Comparison of ENCODE assay signal across 10 cellular contexts in genomic region chr17:78862073-78863023, GRCh38. TPM values are rescaled to one million over a fixed set of nuclear protein-coding genes. Genes with fewer than 3 reads are reported as not detected.
DNase-seq lines count a peak whose midpoint lies in the region; ATAC-seq and TF ChIP-seq lines count a peak whose summit lies in the region.
"Had no signal": no experiment of that assay in that cellular context is flagged by ENCODE, and none has a peak within 500 bp of the region (broad histone marks: within the 10 kb centered on the region; RNA-seq: fewer than 3 reads in every experiment).

No MANE protein-coding gene starts in this region.

- H3K9me3 ChIP-seq in stomach = no peaks in the 10 kb centered on the region
- H3K9me3 ChIP-seq in effector memory CD4-positive, alpha-beta T cell (ENCODE audit: control insufficient read depth, low read length) = no peaks in the 10 kb centered on the region

- peaks cover 19% of the 10 kb centered on the region for H3K27me3 Mint-ChIP-seq in HFFc6 (ENCODE audit: insufficient read depth)
- H3K27me3 Mint-ChIP-seq: stimulated activated naive CD8-positive, alpha-beta T cell treated with anti-CD3 and anti-CD28 coated beads, Interleukin-15, Interleukin-2, amounts not matched to agents 100 ng/mL and 50 ng/mL, for 24 hours had no signal

- H3K36me3 ChIP-seq in stomach = peaks cover 0 to 23% (median 12%) of the 10 kb centered on the region in 4 donors
- H3K36me3 ChIP-seq in effector memory CD4-positive, alpha-beta T cell (ENCODE audit: control insufficient read depth, insufficient read depth, low read length) = no peaks in the 10 kb centered on the region

- H3K9me3 Mint-ChIP-seq in HFFc6 = peaks cover 3% of the 10 kb centered on the region; the same call in 1 of the 2 replicates
- H3K9me3 Mint-ChIP-seq: central memory CD8-positive, alpha-beta T cell; stimulated activated naive CD8-positive, alpha-beta T cell treated with anti-CD3 and anti-CD28 coated beads, Interleukin-15, Interleukin-2, amounts not matched to agents 100 ng/mL and 50 ng/mL, for 24 hours had no signal

- peak; percentile 90 for ATAC-seq in left ventricle myocardium superior

- DNase-seq in HFFc6 = peak; percentile 97
- peak; percentile 72 for DNase-seq in left ventricle myocardium superior
- DNase-seq in stomach = peak; percentile 76
- no peak for DNase-seq in effector memory CD4-positive, alpha-beta T cell
- no peak for DNase-seq in activated CD4-positive, alpha-beta T cell treated with anti-CD3 and anti-CD28 coated beads, Interleukin-2, amount 50 U/mL, for 1 hour
- DNase-seq in activated naive CD4-positive, alpha-beta T cell (lab: John Stamatoyannopoulos, UW) = no peak
- no peak for DNase-seq in NCI-H2227 (lab: John Stamatoyannopoulos, UW; ENCODE audit: unreplicated experiment)

- peak overlapping the region; percentile 100 for H3K27ac Mint-ChIP-seq in HFFc6
- H3K27ac Mint-ChIP-seq: stimulated activated naive CD8-positive, alpha-beta T cell treated with anti-CD3 and anti-CD28 coated beads, Interleukin-15, Interleukin-2, amounts not matched to agents 100 ng/mL and 50 ng/mL, for 24 hours had no signal

- 45 to 67% (median 59%) methylated on average over 17 of the region's 17 CpGs for WGBS in stomach, 5 donors

- H3K4me3 ChIP-seq in WI38 (ENCODE audit: low read depth, low read length) (peak overlapping the region; percentile 26; the same call in 1 of the 2 replicates), stomach (no peak overlapping the region)
- no peak overlapping the region for H3K4me3 ChIP-seq in effector memory CD4-positive, alpha-beta T cell (ENCODE audit: insufficient read depth, low read depth, low read length, poor library complexity, severe bottlenecking)

- H3K27ac ChIP-seq in stomach = peak overlapping the region; percentile 75 to 90 (median 86)
- no peak overlapping the region for H3K27ac ChIP-seq in effector memory CD4-positive, alpha-beta T cell (ENCODE audit: insufficient read depth, low read length, poor library complexity, severe bottlenecking)

- peaks cover 49% of the 10 kb centered on the region for H3K4me1 Mint-ChIP-seq in HFFc6 (ENCODE audit: low read depth)
- H3K4me1 Mint-ChIP-seq: central memory CD8-positive, alpha-beta T cell had no signal

- H3K36me3 Mint-ChIP-seq in HFFc6 (ENCODE audit: low read depth) = peaks cover 28% of the 10 kb centered on the region

- H3K27me3 ChIP-seq in stomach = no peaks in the 10 kb centered on the region
- no peaks in the 10 kb centered on the region for H3K27me3 ChIP-seq in effector memory CD4-positive, alpha-beta T cell (replicated peaks; ENCODE audit: control insufficient read depth, insufficient read depth, low read length, poor library complexity, severe bottlenecking)

- intact Hi-C loops in left ventricle myocardium superior (cut with micrococcal nuclease) (no loop called here), stomach (cut with DNase I; ENCODE audit: low total_unique reads) (no loop called here)

- TF ChIP-seq CTCF in HFFc6 (IDR thresholded peaks at IDR 0.05) (no peak), WI38 (IDR thresholded peaks at IDR 0.05; ENCODE audit: low read depth, low read length) (no peak), stomach (IDR thresholded peaks at IDR 0.05) (no peak)

- peaks cover 11 to 59% (median 25%) of the 10 kb centered on the region in 4 donors for H3K4me1 ChIP-seq in stomach
- H3K4me1 ChIP-seq in effector memory CD4-positive, alpha-beta T cell (ENCODE audit: control insufficient read depth, insufficient read depth, low read length, poor library complexity, severe bottlenecking) = no peaks in the 10 kb centered on the region

- no peak for TF ChIP-seq EP300 in stomach (IDR thresholded peaks at IDR 0.05)

- TF ChIP-seq POLR2A in stomach (IDR thresholded peaks at IDR 0.05) = no peak

- H3K4me3 Mint-ChIP-seq in HFFc6 = peak overlapping the region; percentile 69
- H3K4me3 Mint-ChIP-seq: central memory CD8-positive, alpha-beta T cell; stimulated activated naive CD8-positive, alpha-beta T cell treated with anti-CD3 and anti-CD28 coated beads, Interleukin-15, Interleukin-2, amounts not matched to agents 100 ng/mL and 50 ng/mL, for 24 hours had no signal

RNA-seq across cellular contexts. Expression of gene USP36, which starts 21.7 kb away (rescaled TPM):
- total RNA-seq in HFFc6 (2021; fragmentation: NEBNext Ultra II Directional; extraction: Animal tissue kit (Norgen Biotek cat#: 25700)) = 10 to 100 TPM; 43.6 to 50.3 (median 46.2) TPM
- 24.7 TPM for total RNA-seq in left ventricle myocardium superior
- total RNA-seq in stomach = 100 to 1,000 TPM in 1 of 5 donors, 10 to 100 TPM in 4; 33.3 to 106 (median 42.0) TPM
- 10 to 100 TPM; 14.2 to 20.9 (median 15.3) TPM for polyA plus RNA-seq in stomach

RNA-seq across cellular contexts. Expression of gene CEP295NL, which starts 40.7 kb away (rescaled TPM):
- total RNA-seq in HFFc6 (2021; fragmentation: NEBNext Ultra II Directional; extraction: Animal tissue kit (Norgen Biotek cat#: 25700)) = 1 to 10 TPM in 4 of 6 experiments, under 1 TPM in 2; 0.85 to 2.7 (median 1.6) TPM
- total RNA-seq in left ventricle myocardium superior = 0.79 TPM
- 10 to 100 TPM in 2 of 5 donors, 1 to 10 TPM in 3; 4.2 to 23.9 (median 7.1) TPM for total RNA-seq in stomach
- under 1 TPM in 2 of 3 donors, not detected in 1; 0.31 to 0.40 TPM for polyA plus RNA-seq in stomach

Comparison
In these comparisons a context has a peak if more than half of its experiments do, and no peak if none do; other contexts are left out.
1. DNase-seq: peak in HFFc6 (single experiment), left ventricle myocardium superior (single experiment) and stomach (single experiment); none in effector memory CD4-positive, alpha-beta T cell (0 of 3), activated CD4-positive, alpha-beta T cell treated with anti-CD3 and anti-CD28 coated beads, Interleukin-2, amount 50 U/mL, for 1 hour (single experiment), activated naive CD4-positive, alpha-beta T cell (0 of 4) and NCI-H2227 (single experiment).